13 cellular contexts compared by ENCODE assay signal in genomic region chr17:81417049-81417878, GRCh38. TPM values are rescaled to one million over a fixed set of nuclear protein-coding genes. Genes with fewer than 3 reads are reported as not detected.
DNase-seq lines count a peak whose midpoint lies in the region; ATAC-seq, FAIRE-seq and TF ChIP-seq lines count a peak whose summit lies in the region.
"Had no signal": no experiment of that assay in that cellular context is flagged by ENCODE, and none has a peak within 500 bp of the region (broad histone marks: within the 10 kb centered on the region; RNA-seq: fewer than 3 reads in every experiment).

No MANE protein-coding gene starts in this region.

- H3K9me3 Mint-ChIP-seq in mesothelial cell of epicardium = no peaks in the 10 kb centered on the region

- H3K4me1 Mint-ChIP-seq in mesothelial cell of epicardium = peaks cover 12% of the 10 kb centered on the region

- H3K27ac ChIP-seq in cingulate gyrus (ENCODE audit: low read depth, low read length) (peak overlapping the region; percentile 47), upper lobe of right lung (peak overlapping the region; percentile 67)
- H3K27ac ChIP-seq: neutrophil had no signal

- FAIRE-seq in H54 (lab: Jason Lieb, UNC) = no peak
- FAIRE-seq: kidney had no signal

- no peaks in the 10 kb centered on the region for H3K27me3 Mint-ChIP-seq in mesothelial cell of epicardium (ENCODE audit: low read depth)

- H3K27ac Mint-ChIP-seq in mesothelial cell of epicardium = peak overlapping the region; percentile 30

- intact Hi-C loops in upper lobe of right lung (cut with DNase I) = no loop called here

- TF ChIP-seq CTCF in HFF-Myc (IDR thresholded peaks at IDR 0.05; ENCODE audit: low read depth, low read length, missing control alignments) = no peak
- no peak for TF ChIP-seq CTCF in mesothelial cell of epicardium (IDR thresholded peaks at IDR 0.05; ENCODE audit: unreplicated experiment)
- no peak for TF ChIP-seq CTCF in upper lobe of right lung (IDR thresholded peaks at IDR 0.05)

- DNase-seq in HFF-Myc (ENCODE audit: extremely low read depth, low read depth) (peak; percentile 74), mesothelial cell of epicardium (ENCODE audit: low spot score in 2 of 2, unreplicated experiment in 2 of 2) (no peak), upper lobe of right lung (no peak), H54 (ENCODE audit: insufficient read length, low spot score) (no peak), DMS79 (lab: John Stamatoyannopoulos, UW) (no peak)
- DNase-seq: kidney; MV-4-11; SIG-M5; stimulated activated CD4-positive, alpha-beta T cell treated with anti-CD3 and anti-CD28 coated beads, Interleukin-2, amount 100 ng/mL, for 48 hours; stimulated activated naive CD4-positive, alpha-beta T cell treated with Interleukin-2 at 50 U/mL for 16 hours had no signal

- no peak overlapping the region for H3K4me3 ChIP-seq in HFF-Myc (replicated peaks; ENCODE audit: low read depth, low read length)
- H3K4me3 ChIP-seq in upper lobe of right lung = no peak overlapping the region

- H3K36me3 Mint-ChIP-seq in mesothelial cell of epicardium = no peaks in the 10 kb centered on the region

- no peaks in the 10 kb centered on the region for H3K27me3 ChIP-seq in upper lobe of right lung

- no peaks in the 10 kb centered on the region for H3K36me3 ChIP-seq in upper lobe of right lung
- H3K36me3 ChIP-seq: neutrophil had no signal

- ATAC-seq in upper lobe of right lung = no peak
- ATAC-seq in HG03460 (IDR thresholded peaks at IDR 0.05; ENCODE audit: unreplicated experiment) = no peak

- H3K4me3 Mint-ChIP-seq in mesothelial cell of epicardium = no peak overlapping the region

- peaks cover 48% of the 10 kb centered on the region for H3K4me1 ChIP-seq in upper lobe of right lung

- TF ChIP-seq POLR2A in H54 (IDR thresholded peaks at IDR 0.05; ENCODE audit: low read depth, low read length) = no peak

- no peaks in the 10 kb centered on the region for H3K9me3 ChIP-seq in upper lobe of right lung
- H3K9me3 ChIP-seq: neutrophil had no signal

RNA-seq across cellular contexts. Expression of gene BAHCC1, which starts 22.0 kb away (rescaled TPM):
- total RNA-seq in mesothelial cell of epicardium (34.9 to 36.4 TPM (median 35.1 TPM) in 3 replicates), upper lobe of right lung (23.3 TPM)
